In genomic region chr2:197427986-197428385, GRCh38 we compare ENCODE assay signal across 22 cellular contexts. TPM values are rescaled to one million over a fixed set of nuclear protein-coding genes. Genes with fewer than 3 reads are reported as not detected.
DNase-seq lines count a peak whose midpoint lies in the region; ATAC-seq and TF ChIP-seq lines count a peak whose summit lies in the region.
"Had no signal": no experiment of that assay in that cellular context is flagged by ENCODE, and none has a peak within 500 bp of the region (broad histone marks: within the 10 kb centered on the region; RNA-seq: fewer than 3 reads in every experiment).

No MANE protein-coding gene starts in this region.

- CTCF ChIA-PET in activated CD4-positive, alpha-beta T cell treated with anti-CD3 and anti-CD28 coated beads, Interleukin-2, amount 10 ng/mL, durations not matched to agents 7 days and 5 days (lab: Charles Lee) = no interaction called here

- H3K9me3 ChIP-seq in Loucy (ENCODE audit: insufficient read depth, low read depth, low read length) = no peaks in the 10 kb centered on the region
- no peaks in the 10 kb centered on the region for H3K9me3 ChIP-seq in psoas muscle
- H3K9me3 ChIP-seq: BLaER1 had no signal

- H3K9me2 ChIP-seq in Loucy (replicated peaks; ENCODE audit: low read depth, low read length) = no peaks in the 10 kb centered on the region

- ATAC-seq in central memory CD8-positive, alpha-beta T cell (replicated peaks; ENCODE audit: extremely low read depth, poor library complexity, severe bottlenecking) = no peak
- ATAC-seq in psoas muscle = no peak
- no peak for ATAC-seq in HG03159 (IDR thresholded peaks at IDR 0.05; ENCODE audit: unreplicated experiment)
- ATAC-seq: CD8-positive, alpha-beta T cell; Panc1 had no signal

- H3K9ac ChIP-seq in Loucy (ENCODE audit: low read depth, low read length, poor library complexity, severe bottlenecking) = no peak overlapping the region
- H3K9ac ChIP-seq: BLaER1 had no signal

- no peak for DNase-seq in activated CD4-positive, alpha-beta T cell treated with anti-CD3 and anti-CD28 coated beads, Interleukin-2, amount 10 ng/mL, durations not matched to agents 7 days and 5 days
- no peak for DNase-seq in activated CD4-positive, alpha-beta T cell treated with anti-CD3 and anti-CD28 coated beads, Interleukin-2, amount 50 U/mL, for 1 hour
- no peak for DNase-seq in central memory CD8-positive, alpha-beta T cell (ENCODE audit: low spot score in 2 of 2)
- DNase-seq in psoas muscle (no peak), iPS-NIHi11 (ENCODE audit: low spot score) (no peak), nephron progenitor cell (no peak)
- DNase-seq: ACHN; Calu3; CD8-positive, alpha-beta T cell; DMS153; MM.1S; NCI-H1092 treated with DMSO at 0.1 percent for 48 hours; NCI-H146; NCI-H2029; NCI-H2227 treated with DMSO at 0.1 percent for 48 hours; NCI-H510A; NCI-H774 had no signal

- TF ChIP-seq CTCF in Loucy (conservative IDR thresholded peaks at IDR 0.05; ENCODE audit: low read length) (no peak), psoas muscle (IDR thresholded peaks at IDR 0.05) (no peak), nephron progenitor cell (IDR thresholded peaks at IDR 0.05) (no peak)

- H3F3A ChIP-seq in Loucy (ENCODE audit: low read depth) = no peaks in the 10 kb centered on the region

- no peak overlapping the region for H2AFZ ChIP-seq in Loucy (ENCODE audit: low read length)

- POLR2A ChIA-PET in activated CD4-positive, alpha-beta T cell treated with anti-CD3 and anti-CD28 coated beads, Interleukin-2, amount 10 ng/mL, durations not matched to agents 7 days and 5 days (lab: Charles Lee) = no interaction called here

- H3K36me3 ChIP-seq in Loucy (ENCODE audit: insufficient read depth, low read length) = peaks cover 13% of the 10 kb centered on the region; the same call in 1 of the 2 replicates
- peaks cover 0 to 8% of the 10 kb centered on the region in 2 donors for H3K36me3 ChIP-seq in psoas muscle (ENCODE audit: insufficient read depth in 1 of 2, low read depth in 1 of 2)

- 96 to 100% (median 96%) methylated on average over 3 of the region's 3 CpGs for WGBS in psoas muscle, 3 donors

- H3K4me3 ChIP-seq in Loucy (ENCODE audit: low read length, poor library complexity, severe bottlenecking) (peak overlapping the region; percentile 90), psoas muscle (no peak overlapping the region)
- H3K4me3 ChIP-seq: BLaER1 had no signal

- H4K20me1 ChIP-seq in Loucy (ENCODE audit: insufficient read depth, low read length, poor library complexity, severe bottlenecking) = peaks cover 100% of the 10 kb centered on the region

- H3K4me1 Mint-ChIP-seq in activated CD4-positive, alpha-beta T cell treated with anti-CD3 and anti-CD28 coated beads, Interleukin-2, amount 10 ng/mL, durations not matched to agents 7 days and 5 days = peaks cover 75% of the 10 kb centered on the region
- H3K4me1 Mint-ChIP-seq in central memory CD8-positive, alpha-beta T cell = peaks cover 84% of the 10 kb centered on the region
- H3K4me1 Mint-ChIP-seq in nephron progenitor cell = peaks cover 43% of the 10 kb centered on the region

- H3K79me2 ChIP-seq in Loucy (ENCODE audit: insufficient read depth, low read length) = peaks cover 100% of the 10 kb centered on the region

- H3K27ac ChIP-seq in psoas muscle = peak overlapping the region; percentile 12
- H3K27ac ChIP-seq: 22Rv1, BLaER1 had no signal

- H3K4me3 Mint-ChIP-seq in activated CD4-positive, alpha-beta T cell treated with anti-CD3 and anti-CD28 coated beads, Interleukin-2, amount 10 ng/mL, durations not matched to agents 7 days and 5 days = no peak overlapping the region
- peak overlapping the region; percentile 88 for H3K4me3 Mint-ChIP-seq in central memory CD8-positive, alpha-beta T cell
- no peak overlapping the region for H3K4me3 Mint-ChIP-seq in nephron progenitor cell

- H3K9me3 Mint-ChIP-seq in activated CD4-positive, alpha-beta T cell treated with anti-CD3 and anti-CD28 coated beads, Interleukin-2, amount 10 ng/mL, durations not matched to agents 7 days and 5 days = no peaks in the 10 kb centered on the region
- no peaks in the 10 kb centered on the region for H3K9me3 Mint-ChIP-seq in central memory CD8-positive, alpha-beta T cell
- no peaks in the 10 kb centered on the region for H3K9me3 Mint-ChIP-seq in nephron progenitor cell
- H3K9me3 Mint-ChIP-seq: CD8-positive, alpha-beta T cell had no signal

- peaks cover 63% of the 10 kb centered on the region for H3K4me1 ChIP-seq in Loucy (ENCODE audit: insufficient read depth, low read length, poor library complexity, severe bottlenecking)
- H3K4me1 ChIP-seq in psoas muscle = peaks cover 82% of the 10 kb centered on the region

- H3K36me3 Mint-ChIP-seq in activated CD4-positive, alpha-beta T cell treated with anti-CD3 and anti-CD28 coated beads, Interleukin-2, amount 10 ng/mL, durations not matched to agents 7 days and 5 days (ENCODE audit: low read depth) = peaks cover 37% of the 10 kb centered on the region
- peaks cover 25% of the 10 kb centered on the region for H3K36me3 Mint-ChIP-seq in central memory CD8-positive, alpha-beta T cell (ENCODE audit: insufficient read depth)
- H3K36me3 Mint-ChIP-seq in nephron progenitor cell (ENCODE audit: low read depth) = peaks cover 34% of the 10 kb centered on the region

- H3K27ac Mint-ChIP-seq in activated CD4-positive, alpha-beta T cell treated with anti-CD3 and anti-CD28 coated beads, Interleukin-2, amount 10 ng/mL, durations not matched to agents 7 days and 5 days = peak overlapping the region; percentile 5
- H3K27ac Mint-ChIP-seq in central memory CD8-positive, alpha-beta T cell (ENCODE audit: low read depth) = peak overlapping the region; percentile 91
- H3K27ac Mint-ChIP-seq in nephron progenitor cell = no peak overlapping the region

- H3K27me3 Mint-ChIP-seq in activated CD4-positive, alpha-beta T cell treated with anti-CD3 and anti-CD28 coated beads, Interleukin-2, amount 10 ng/mL, durations not matched to agents 7 days and 5 days = no peaks in the 10 kb centered on the region
- no peaks in the 10 kb centered on the region for H3K27me3 Mint-ChIP-seq in central memory CD8-positive, alpha-beta T cell
- no peaks in the 10 kb centered on the region for H3K27me3 Mint-ChIP-seq in nephron progenitor cell (ENCODE audit: low read depth, poor library complexity)

- H3K27me3 ChIP-seq in Loucy (ENCODE audit: insufficient read depth, low read length, poor library complexity, severe bottlenecking) = no peaks in the 10 kb centered on the region
- H3K27me3 ChIP-seq in psoas muscle (ENCODE audit: insufficient read depth in 3 of 3, low read length in 2 of 3) = no peaks in the 10 kb centered on the region
- H3K27me3 ChIP-seq: BLaER1 had no signal

- intact Hi-C loops in psoas muscle (cut with DNase I) = loop anchor here (5.0 to 10.0 kb wide), 2 partner anchors 44 to 347 kb away; no protein-coding TSS in a partner anchor

- H3K4me2 ChIP-seq in Loucy (ENCODE audit: low read depth, low read length, poor library complexity, severe bottlenecking) = peak overlapping the region; percentile 98
- H3K4me2 ChIP-seq: BLaER1 had no signal

RNA-seq across cellular contexts. Expression of gene SF3B1, which starts 6.8 kb away (rescaled TPM):
- total RNA-seq in activated CD4-positive, alpha-beta T cell treated with anti-CD3 and anti-CD28 coated beads, Interleukin-2, amount 10 ng/mL, durations not matched to agents 7 days and 5 days = 100 to 1,000 TPM; 334 to 347 TPM
- 100 to 1,000 TPM; 112 to 162 (median 142) TPM for total RNA-seq in psoas muscle
- polyA plus RNA-seq in psoas muscle = 100 to 1,000 TPM in 2 of 3 donors, 10 to 100 TPM in 1; 89.2 to 137 (median 116) TPM

RNA-seq across cellular contexts. Expression of gene COQ10B, which starts 25.4 kb away (rescaled TPM):
- 10 to 100 TPM; 16.7 to 17.9 TPM for total RNA-seq in activated CD4-positive, alpha-beta T cell treated with anti-CD3 and anti-CD28 coated beads, Interleukin-2, amount 10 ng/mL, durations not matched to agents 7 days and 5 days
- 10 to 100 TPM in 3 of 4 donors, 1 to 10 TPM in 1; 9.9 to 20.2 (median 18.5) TPM for total RNA-seq in psoas muscle
- 10 to 100 TPM; 11.9 to 16.4 (median 14.5) TPM for polyA plus RNA-seq in psoas muscle
